In genomic region chr2:189440947-189441708, GRCh38 we compare ENCODE assay signal across 1 cellular context.
TF ChIP-seq lines count a peak whose summit lies in the region.

TSS of gene WDR75 (plus strand) at chr2:189441474. CDS start at chr2:189441493, 19 bp downstream.

TF ChIP-seq in K562, 482 proteins besides CTCF, POLR2A, EP300 and RAD21 (continued from another document and continues in another):
- TF ChIP-seq ZNF224 (CRISPR knock-in tag; IDR thresholded peaks at IDR 0.05): no peak
- 0 out of 4 replicates have a peak, but pooled peaks of 1 of the 2 experiments have one; percentile 19 for TF ChIP-seq ARNT (IDR thresholded peaks at IDR 0.05)
- peak; percentile 54; the same call in 1 of the 2 replicates for TF ChIP-seq ZBTB40 (IDR thresholded peaks at IDR 0.05)
- no peak for TF ChIP-seq ZBTB40 (CRISPR knock-in tag; IDR thresholded peaks at IDR 0.05)
- no peak for TF ChIP-seq ZNF75A (CRISPR knock-in tag; IDR thresholded peaks at IDR 0.05)
- TF ChIP-seq FOSL1 (tag; conservative IDR thresholded peaks at IDR 0.05): peak; percentile 32; the same call in 1 of the 2 replicates
- no peak for TF ChIP-seq BCL6 (CRISPR knock-in tag; IDR thresholded peaks at IDR 0.05)
- TF ChIP-seq MYNN (IDR thresholded peaks at IDR 0.05): no peak
- no peak for TF ChIP-seq MYNN (CRISPR knock-in tag; IDR thresholded peaks at IDR 0.05)
- TF ChIP-seq TBP (optimal IDR thresholded peaks at IDR 0.05; ENCODE audit: low read depth, low read length): peak; percentile 95
- TF ChIP-seq MIER1 (IDR thresholded peaks at IDR 0.05; ENCODE audit: low read depth): no peak
- no peak for TF ChIP-seq ELF4 (CRISPR knock-in tag; IDR thresholded peaks at IDR 0.05)
- 0 out of 2 replicates have a peak, but pooled peaks have one; percentile 12 for TF ChIP-seq FOXP1 (CRISPR knock-in tag; IDR thresholded peaks at IDR 0.05)
- no peak for TF ChIP-seq ZBTB1 (CRISPR knock-in tag; IDR thresholded peaks at IDR 0.05; ENCODE audit: borderline replicate concordance, low read depth)
- no peak for TF ChIP-seq RUNX1 (IDR thresholded peaks at IDR 0.05; ENCODE audit: low read depth)
- TF ChIP-seq ZNF175 (CRISPR knock-in tag; IDR thresholded peaks at IDR 0.05; ENCODE audit: low read depth): no peak
- peak; percentile 35 for TF ChIP-seq RB1 (IDR thresholded peaks at IDR 0.05; ENCODE audit: low read depth)
- no peak for TF ChIP-seq ZNF77 (CRISPR knock-in tag; IDR thresholded peaks at IDR 0.05)
- peak; percentile 43; the same call in 1 of the 2 replicates for TF ChIP-seq NR2C1 (IDR thresholded peaks at IDR 0.05)
- 0 out of 2 replicates have a peak, but pooled peaks have one; percentile 9 for TF ChIP-seq NR2C1 (tag; IDR thresholded peaks at IDR 0.05)
- no peak for TF ChIP-seq ZNF143 (CRISPR knock-in tag; IDR thresholded peaks at IDR 0.05)
- no peak for TF ChIP-seq ZNF217 (CRISPR knock-in tag; IDR thresholded peaks at IDR 0.05)
- TF ChIP-seq NFRKB (IDR thresholded peaks at IDR 0.05; ENCODE audit: low read depth): peak; percentile 24; the same call in 1 of the 2 replicates
- TF ChIP-seq FOXK2 (conservative IDR thresholded peaks at IDR 0.05 in 1 of 2, IDR thresholded peaks at IDR 0.05 in 1 of 2; ENCODE audit: low read depth in 2 of 2): peak; percentile 83 to 88
- TF ChIP-seq SNIP1 (IDR thresholded peaks at IDR 0.05; ENCODE audit: low read depth): peak; percentile 88
- TF ChIP-seq ZNF398 (CRISPR knock-in tag; IDR thresholded peaks at IDR 0.05): no peak
- peak; percentile 85 for TF ChIP-seq TAF7 (tag; IDR thresholded peaks at IDR 0.05)
- TF ChIP-seq CCNT2 (IDR thresholded peaks at IDR 0.05; ENCODE audit: borderline replicate concordance, extremely low read depth, insufficient read length, low read depth, low read length): no peak
- TF ChIP-seq CXXC5 (CRISPR knock-in tag; IDR thresholded peaks at IDR 0.05): peak; percentile 74
- no peak for TF ChIP-seq U2AF2 (optimal IDR thresholded peaks at IDR 0.05; ENCODE audit: low read depth, low read length)
- TF ChIP-seq EHMT2 (IDR thresholded peaks at IDR 0.05): no peak
- peak; percentile 99 for TF ChIP-seq CREB1 (IDR thresholded peaks at IDR 0.05)
- peak; percentile 98 for TF ChIP-seq CREB1 (CRISPR knock-in tag; IDR thresholded peaks at IDR 0.05)
- no peak for TF ChIP-seq MAFF (IDR thresholded peaks at IDR 0.05; ENCODE audit: low read length)
- no peak for TF ChIP-seq ARID3A (IDR thresholded peaks at IDR 0.05; ENCODE audit: borderline replicate concordance, low read depth, low read length)
- no peak for TF ChIP-seq DNMT1 (IDR thresholded peaks at IDR 0.05)
- TF ChIP-seq ZBTB26 (CRISPR knock-in tag; IDR thresholded peaks at IDR 0.05): no peak
- no peak for TF ChIP-seq MCM5 (IDR thresholded peaks at IDR 0.05; ENCODE audit: low read depth)
- no peak for TF ChIP-seq MCM2 (IDR thresholded peaks at IDR 0.05; ENCODE audit: low read depth)
- TF ChIP-seq ZNF184 (CRISPR knock-in tag; IDR thresholded peaks at IDR 0.05): no peak
- TF ChIP-seq HMG20A (CRISPR knock-in tag; conservative IDR thresholded peaks at IDR 0.05): no peak
- TF ChIP-seq NFYB (IDR thresholded peaks at IDR 0.05; ENCODE audit: extremely low read depth, insufficient read length): no peak
- no peak for TF ChIP-seq IFI16 (CRISPR knock-in tag; IDR thresholded peaks at IDR 0.05)
- TF ChIP-seq ESRRB (CRISPR knock-in tag; IDR thresholded peaks at IDR 0.05; ENCODE audit: borderline replicate concordance): no peak
- no peak for TF ChIP-seq BRCA1 (IDR thresholded peaks at IDR 0.05)
- no peak for TF ChIP-seq BRCA1 (CRISPR knock-in tag; IDR thresholded peaks at IDR 0.05)
- no peak for TF ChIP-seq ZBTB5 (IDR thresholded peaks at IDR 0.05)
- no peak for TF ChIP-seq ZHX1 (conservative IDR thresholded peaks at IDR 0.05; ENCODE audit: low read length)
- TF ChIP-seq NBN (IDR thresholded peaks at IDR 0.05; ENCODE audit: low read depth): peak; percentile 57
- peak; percentile 84 for TF ChIP-seq POLR2B (IDR thresholded peaks at IDR 0.05; ENCODE audit: low read depth, partially characterized antibody)
- TF ChIP-seq MTA1 (IDR thresholded peaks at IDR 0.05; ENCODE audit: borderline replicate concordance): peak; percentile 99
- no peak for TF ChIP-seq ZC3H11A (IDR thresholded peaks at IDR 0.05; ENCODE audit: low read depth, low read length)
- no peak for TF ChIP-seq WHSC1 (IDR thresholded peaks at IDR 0.05; ENCODE audit: low read length)
- no peak for TF ChIP-seq E2F5 (CRISPR knock-in tag; IDR thresholded peaks at IDR 0.05)
